8 cellular contexts compared by ENCODE assay signal in genomic region chr2:27493948-27494283, GRCh38. TPM values are rescaled to one million over a fixed set of nuclear protein-coding genes. Genes with fewer than 3 reads are reported as not detected.
DNase-seq lines count a peak whose midpoint lies in the region; ATAC-seq and TF ChIP-seq lines count a peak whose summit lies in the region.

No MANE protein-coding gene starts in this region.

- H3K36me3 Mint-ChIP-seq in IgD-negative memory B cell (no peaks in the 10 kb centered on the region), nephron (ENCODE audit: low read depth) (no peaks in the 10 kb centered on the region)
- H3K36me3 Mint-ChIP-seq in effector memory CD8-positive, alpha-beta T cell (ENCODE audit: insufficient read depth): peaks cover 10% of the 10 kb centered on the region

- H3K27ac Mint-ChIP-seq in IgD-negative memory B cell (no peak overlapping the region), nephron (no peak overlapping the region)
- H3K27ac Mint-ChIP-seq in effector memory CD8-positive, alpha-beta T cell: no peak overlapping the region

- H3K4me3 ChIP-seq in AG10803 (ENCODE audit: low read length): peak overlapping the region; percentile 70

- peaks cover 41% of the 10 kb centered on the region for H3K27me3 Mint-ChIP-seq in IgD-negative memory B cell
- peaks cover 51 to 56% of the 10 kb centered on the region in 2 donors for H3K27me3 Mint-ChIP-seq in effector memory CD8-positive, alpha-beta T cell
- H3K27me3 Mint-ChIP-seq in nephron (ENCODE audit: low read depth): peaks cover 41% of the 10 kb centered on the region

- no peak for ATAC-seq in effector memory CD8-positive, alpha-beta T cell (replicated peaks)
- ATAC-seq in GM21528 (IDR thresholded peaks at IDR 0.05; ENCODE audit: low FRiP score, unreplicated experiment) (no peak), GM21367 (IDR thresholded peaks at IDR 0.05; ENCODE audit: unreplicated experiment) (no peak), HG03139 (IDR thresholded peaks at IDR 0.05; ENCODE audit: unreplicated experiment) (no peak)

- H3K4me3 Mint-ChIP-seq in IgD-negative memory B cell (peak overlapping the region in 3 of 4 donors; percentile 21 to 56 (median 30)), nephron (peak overlapping the region; percentile 75 to 85 (median 82))
- peak overlapping the region; percentile 59 to 66 for H3K4me3 Mint-ChIP-seq in effector memory CD8-positive, alpha-beta T cell

- peaks cover 13 to 17% (median 15%) of the 10 kb centered on the region in 3 donors for H3K4me1 Mint-ChIP-seq in IgD-negative memory B cell
- peaks cover 13 to 24% of the 10 kb centered on the region in 2 donors for H3K4me1 Mint-ChIP-seq in effector memory CD8-positive, alpha-beta T cell (ENCODE audit: low read depth in 2 of 2)
- peaks cover 19% of the 10 kb centered on the region for H3K4me1 Mint-ChIP-seq in nephron

- no peak for DNase-seq in AG10803 (ENCODE audit: low read depth)
- no peak for DNase-seq in effector memory CD8-positive, alpha-beta T cell
- no peak for DNase-seq in midbrain (lab: John Stamatoyannopoulos, UW)

- TF ChIP-seq CTCF in AG10803 (conservative IDR thresholded peaks at IDR 0.05; ENCODE audit: low read length) (no peak), nephron (IDR thresholded peaks at IDR 0.05; ENCODE audit: unreplicated experiment in 3 of 3) (no peak)

- H3K9me3 Mint-ChIP-seq in IgD-negative memory B cell (no peaks in the 10 kb centered on the region), nephron (no peaks in the 10 kb centered on the region)
- no peaks in the 10 kb centered on the region for H3K9me3 Mint-ChIP-seq in effector memory CD8-positive, alpha-beta T cell

RNA-seq across cellular contexts. Expression of gene FNDC4, which starts 1.1 kb away (rescaled TPM):
- polyA plus RNA-seq in IgD-negative memory B cell: not detected

RNA-seq across cellular contexts. Expression of gene GCKR, which starts 2.7 kb away (rescaled TPM):
- not detected for polyA plus RNA-seq in IgD-negative memory B cell

RNA-seq across cellular contexts. Expression of gene IFT172, which starts 4.4 kb away (rescaled TPM):
- 1.9 TPM for polyA plus RNA-seq in IgD-negative memory B cell

RNA-seq across cellular contexts. Expression of gene KRTCAP3, which starts 51.7 kb away (rescaled TPM):
- 1.6 TPM for polyA plus RNA-seq in IgD-negative memory B cell

Comparison
In these comparisons a context has a peak if more than half of its experiments do, and no peak if none do; other contexts are left out.
1. H3K4me3 Mint-ChIP-seq: peak in every context shown above with its lines; median percentile 82 in nephron; 62 in effector memory CD8-positive, alpha-beta T cell; 30 in IgD-negative memory B cell.